In genomic region chr12:123231931-123232330, GRCh38 we compare ENCODE assay signal across 8 cellular contexts. TPM values are rescaled to one million over a fixed set of nuclear protein-coding genes. Genes with fewer than 3 reads are reported as not detected.
DNase-seq lines count a peak whose midpoint lies in the region; ATAC-seq, FAIRE-seq and TF ChIP-seq lines count a peak whose summit lies in the region.

No MANE protein-coding gene starts in this region.

- TF ChIP-seq EP300 in esophagus muscularis mucosa (IDR thresholded peaks at IDR 0.05) (no peak), sigmoid colon (IDR thresholded peaks at IDR 0.05) (no peak)

- H3F3A ChIP-seq in PC-3 (ENCODE audit: low read length, unreplicated experiment) = no peaks in the 10 kb centered on the region

- H3K27ac ChIP-seq in PC-3 (ENCODE audit: low read length) = no peak overlapping the region
- H3K27ac ChIP-seq in esophagus muscularis mucosa (replicated peaks in 1 of 4) = peak overlapping the region; percentile 88 to 93 (median 92)
- peak overlapping the region; percentile 90 to 95 (median 93) for H3K27ac ChIP-seq in sigmoid colon

- no peaks in the 10 kb centered on the region for H4K20me1 ChIP-seq in PC-3 (ENCODE audit: low read length)

- no peaks in the 10 kb centered on the region for H3K27me3 ChIP-seq in PC-3 (ENCODE audit: low read length)
- H3K27me3 ChIP-seq in esophagus muscularis mucosa = no peaks in the 10 kb centered on the region
- no peaks in the 10 kb centered on the region for H3K27me3 ChIP-seq in sigmoid colon

- no peaks in the 10 kb centered on the region for H3K9me2 ChIP-seq in PC-3 (replicated peaks; ENCODE audit: low read length)

- peak overlapping the region; percentile 96 for H3K4me2 ChIP-seq in PC-3 (ENCODE audit: low read length)

- H3K79me2 ChIP-seq in PC-3 (ENCODE audit: low read length) = peaks cover 87% of the 10 kb centered on the region

- WGBS in esophagus muscularis mucosa = 28% methylated on average over 5 of the region's 5 CpGs
- WGBS in sigmoid colon, 2 donors = 24 to 28% methylated on average over 5 of the region's 5 CpGs

- H3K4me1 ChIP-seq in PC-3 (ENCODE audit: insufficient read depth, low read length) (peaks cover 24% of the 10 kb centered on the region; the same call in 1 of the 2 replicates), esophagus muscularis mucosa (peaks cover 26 to 57% (median 43%) of the 10 kb centered on the region in 4 donors), sigmoid colon (peaks cover 0 to 35% (median 21%) of the 10 kb centered on the region in 4 donors)

- CTCF ChIA-PET in PC-3 (lab: Charles Lee) = interaction anchor here (1.8 kb wide), 1 partner anchor 188 kb away, joined by 10 read pairs; no protein-coding TSS in a partner anchor

- FAIRE-seq in HTR-8/SVneo (lab: Jason Lieb, UNC) = no peak

- POLR2A ChIA-PET in PC-3 (lab: Charles Lee; ENCODE audit: unreplicated experiment) = interaction anchor here (0.6 to 0.9 kb wide), 2 partner anchors 134 to 349 kb away, joined by 4 to 5 read pairs; no protein-coding TSS in a partner anchor

- H3K9me3 ChIP-seq in PC-3 (ENCODE audit: low read length) = no peaks in the 10 kb centered on the region
- no peaks in the 10 kb centered on the region for H3K9me3 ChIP-seq in esophagus muscularis mucosa
- H3K9me3 ChIP-seq in sigmoid colon = no peaks in the 10 kb centered on the region

- TF ChIP-seq POLR2A in esophagus muscularis mucosa (IDR thresholded peaks at IDR 0.05; ENCODE audit: low read depth) = no peak
- TF ChIP-seq POLR2A in sigmoid colon (IDR thresholded peaks at IDR 0.05) = no peak

- no TSS peak for BruUV-seq in PC-3 (replicated peaks; lab: Mats Ljungman, UMichigan)

- ATAC-seq in PC-3 (no peak), HG02623 (IDR thresholded peaks at IDR 0.05; ENCODE audit: unreplicated experiment) (no peak)

- DNase-seq in NCI-H1092 treated with DMSO at 0.1 percent for 48 hours (lab: John Stamatoyannopoulos, UW) (peak; percentile 20), NCI-H1092 (lab: John Stamatoyannopoulos, UW) (no peak), PC-3 (no peak), esophagus muscularis mucosa (ENCODE audit: extremely low spot score) (no peak), sigmoid colon (no peak), HTR-8/SVneo (ENCODE audit: insufficient read length, low spot score) (no peak), NCI-H510A (lab: John Stamatoyannopoulos, UW) (no peak)

- H3K4me3 ChIP-seq in PC-3 (ENCODE audit: low read length) (peak overlapping the region; percentile 99), esophagus muscularis mucosa (peak overlapping the region; percentile 76 to 94 (median 82)), sigmoid colon (peak overlapping the region; percentile 59 to 94 (median 86))

- intact Hi-C loops in PC-3 (cut with micrococcal nuclease) (loop anchor here (2.0 to 5.0 kb wide), 3 partner anchors 70 to 257 kb away; partner anchors contain the start of gene OGFOD2), esophagus muscularis mucosa (cut with DNase I) (loop anchor here (5.0 kb wide), 1 partner anchor 80 kb away; the partner anchor contains the start of gene PITPNM2), sigmoid colon (cut with DNase I) (loop anchor here (2.0 to 5.0 kb wide), 3 partner anchors 80 to 350 kb away; partner anchors contain the start of genes OGFOD2, PITPNM2 and TMED2)

- peak overlapping the region; percentile 89 for H2AFZ ChIP-seq in PC-3 (ENCODE audit: low read length)

- TF ChIP-seq CTCF in PC-3 (conservative IDR thresholded peaks at IDR 0.05; ENCODE audit: low read depth, low read length) = no peak
- TF ChIP-seq CTCF in esophagus muscularis mucosa (IDR thresholded peaks at IDR 0.05) = no peak
- no peak for TF ChIP-seq CTCF in sigmoid colon (IDR thresholded peaks at IDR 0.05)

- H3K36me3 ChIP-seq in PC-3 (ENCODE audit: low read depth, low read length) (peaks cover 5% of the 10 kb centered on the region; the same call in 1 of the 2 replicates), esophagus muscularis mucosa (no peaks in the 10 kb centered on the region), sigmoid colon (no peaks in the 10 kb centered on the region)

- peak overlapping the region; percentile 77 for H3K9ac ChIP-seq in PC-3 (ENCODE audit: low read length)

RNA-seq across cellular contexts. Expression of gene MPHOSPH9, which starts 1.0 kb away (rescaled TPM):
- total RNA-seq in PC-3 (2014; rRNA removed) = 34.2 and 42.5 TPM in 2 replicates
- 10 to 100 TPM; 14.2 to 25.3 (median 15.1) TPM for total RNA-seq in esophagus muscularis mucosa
- 10 to 100 TPM; 17.4 to 47.6 (median 22.6) TPM for total RNA-seq in sigmoid colon
- polyA plus RNA-seq in sigmoid colon = 10 to 100 TPM in 1 of 3 donors, 1 to 10 TPM in 2; 4.2 to 10.2 (median 4.2) TPM

RNA-seq across cellular contexts. Expression of gene MTRFR, which starts 1.3 kb away (rescaled TPM):
- total RNA-seq in PC-3 (2014; rRNA removed) = 15.9 and 23.2 TPM in 2 replicates
- total RNA-seq in esophagus muscularis mucosa = 10 to 100 TPM in 1 of 4 donors, 1 to 10 TPM in 3; 7.9 to 13.7 (median 9.2) TPM
- 10 to 100 TPM in 3 of 4 donors, 1 to 10 TPM in 1; 9.3 to 19.1 (median 13.5) TPM for total RNA-seq in sigmoid colon
- polyA plus RNA-seq in sigmoid colon = 10 to 100 TPM in 1 of 3 donors, 1 to 10 TPM in 2; 7.8 to 16.3 (median 9.7) TPM

RNA-seq across cellular contexts. Expression of gene CDK2AP1, which starts 39.7 kb away (rescaled TPM):
- total RNA-seq in PC-3 (2014; rRNA removed) (162 and 175 TPM in 2 replicates), esophagus muscularis mucosa (100 to 1,000 TPM in 3 of 4 donors, 10 to 100 TPM in 1; 96.1 to 173 (median 128) TPM), sigmoid colon (100 to 1,000 TPM in 3 of 4 donors, 10 to 100 TPM in 1; 98.0 to 153 (median 127) TPM)
- polyA plus RNA-seq in sigmoid colon = 100 to 1,000 TPM in 1 of 3 donors, 10 to 100 TPM in 2; 56.9 to 102 (median 95.5) TPM
